ENCODE assay signal across 24 cellular contexts in genomic region chr5:133015466-133015865, GRCh38.
"Had no signal": no experiment of that assay in that cellular context is flagged by ENCODE, and none has a peak within 500 bp of the region (broad histone marks: within the 10 kb centered on the region; RNA-seq: fewer than 3 reads in every experiment).

No MANE protein-coding gene starts in this region.

- H3K9me3 Mint-ChIP-seq: mesothelial cell of epicardium; natural killer cell; stimulated activated naive B cell treated with anti-CD40 and anti-IgM and Interleukin-4, amounts not matched to agents 10 μg/mL and 1 μg/mL and 100 μg/mL, for 72 hours; stimulated activated naive CD8-positive, alpha-beta T cell treated with anti-CD3 and anti-CD28 coated beads, Interleukin-15, amount 100 ng/mL, for 72 hours had no signal

- H3K36me3 Mint-ChIP-seq: natural killer cell had no signal

- H3K27me3 ChIP-seq: colonic mucosa, gastroesophageal sphincter, ovary, right atrium auricular region, sigmoid colon, transverse colon had no signal

- H3K9me3 ChIP-seq: colonic mucosa, gastroesophageal sphincter, ovary, right atrium auricular region, sigmoid colon, thoracic aorta, transverse colon had no signal

- H3K4me3 ChIP-seq: colonic mucosa, gastroesophageal sphincter, ovary, right atrium auricular region, sigmoid colon, skin epidermis, thoracic aorta, transverse colon had no signal

- H3K27ac Mint-ChIP-seq: endodermal cell; mesothelial cell of epicardium; natural killer cell; stimulated activated naive B cell treated with anti-CD40 and anti-IgM and Interleukin-4, amounts not matched to agents 10 μg/mL and 1 μg/mL and 100 μg/mL, for 72 hours; stimulated activated naive CD8-positive, alpha-beta T cell treated with anti-CD3 and anti-CD28 coated beads, Interleukin-15, amount 100 ng/mL, for 72 hours had no signal

- H3K27ac ChIP-seq: gastroesophageal sphincter, ovary, right atrium auricular region, sigmoid colon, skin epidermis, thoracic aorta had no signal

- H3K27me3 Mint-ChIP-seq: stimulated activated naive B cell treated with anti-CD40 and anti-IgM and Interleukin-4, amounts not matched to agents 10 μg/mL and 1 μg/mL and 100 μg/mL, for 72 hours; stimulated activated naive CD8-positive, alpha-beta T cell treated with anti-CD3 and anti-CD28 coated beads, Interleukin-15, amount 100 ng/mL, for 72 hours had no signal

- H3K4me3 Mint-ChIP-seq: endodermal cell; mesothelial cell of epicardium; natural killer cell; neural crest cell; stimulated activated naive B cell treated with anti-CD40 and anti-IgM and Interleukin-4, amounts not matched to agents 10 μg/mL and 1 μg/mL and 100 μg/mL, for 72 hours; stimulated activated naive CD8-positive, alpha-beta T cell treated with anti-CD3 and anti-CD28 coated beads, Interleukin-15, amount 100 ng/mL, for 72 hours had no signal

- ATAC-seq: gastroesophageal sphincter; left lobe of liver; natural killer cell; stimulated activated naive B cell treated with anti-CD40 and anti-IgM and Interleukin-4, amounts not matched to agents 10 μg/mL and 1 μg/mL and 100 μg/mL, for 72 hours; stimulated activated naive CD8-positive, alpha-beta T cell treated with anti-CD3 and anti-CD28 coated beads, Interleukin-15, amount 100 ng/mL, for 72 hours had no signal

- H3K4me1 ChIP-seq: colonic mucosa, gastroesophageal sphincter, right atrium auricular region, sigmoid colon had no signal

- FAIRE-seq: endothelial cell of umbilical vein had no signal

- H3K36me3 ChIP-seq: colonic mucosa, ovary had no signal

- H3K4me1 Mint-ChIP-seq: mesothelial cell of epicardium; neural crest cell; stimulated activated naive CD8-positive, alpha-beta T cell treated with anti-CD3 and anti-CD28 coated beads, Interleukin-15, amount 100 ng/mL, for 72 hours had no signal

- DNase-seq: colonic mucosa; dermis blood vessel endothelial cell; endodermal cell; erythroblast; glutamatergic neuron; islet precursor cell; mammary epithelial cell; natural killer cell; nucleus accumbens; ovary; sigmoid colon; stimulated activated CD4-positive, alpha-beta T cell treated with anti-CD3 and anti-CD28 coated beads, Interleukin-2, amount 100 ng/mL, for 24 hours; stimulated activated CD4-positive, alpha-beta T cell treated with anti-CD3 and anti-CD28 coated beads, Interleukin-4, amount 100 ng/mL, for 4 hours; stimulated activated naive B cell treated with anti-CD40 and anti-IgM and Interleukin-4, amounts not matched to agents 10 μg/mL and 1 μg/mL and 100 μg/mL, for 72 hours; stimulated activated naive CD8-positive, alpha-beta T cell treated with anti-CD3 and anti-CD28 coated beads, Interleukin-15, amount 100 ng/mL, for 72 hours; transverse colon had no signal
